ENCODE assay signal across 1 cellular context in genomic region chr6:37643851-37644672, GRCh38.
TF ChIP-seq lines count a peak whose summit lies in the region.

No MANE protein-coding gene starts in this region.

TF ChIP-seq in K562, 482 proteins besides CTCF, POLR2A, EP300 and RAD21 (continued from another document and continues in another):
- TF ChIP-seq DMBX1 (CRISPR knock-in tag; IDR thresholded peaks at IDR 0.05; ENCODE audit: borderline replicate concordance): no peak
- TF ChIP-seq, protein P1, sequence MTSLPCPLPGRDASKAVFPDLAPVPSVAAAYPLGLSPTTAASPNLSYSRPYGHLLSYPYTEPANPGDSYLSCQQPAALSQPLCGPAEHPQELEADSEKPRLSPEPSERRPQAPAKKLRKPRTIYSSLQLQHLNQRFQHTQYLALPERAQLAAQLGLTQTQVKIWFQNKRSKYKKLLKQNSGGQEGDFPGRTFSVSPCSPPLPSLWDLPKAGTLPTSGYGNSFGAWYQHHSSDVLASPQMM (CRISPR knock-in tag; IDR thresholded peaks at IDR 0.05): no peak
- no peak for TF ChIP-seq SRSF3 (IDR thresholded peaks at IDR 0.05; ENCODE audit: insufficient read depth, low read length)
- TF ChIP-seq STAT5B (CRISPR knock-in tag; IDR thresholded peaks at IDR 0.05): no peak
- TF ChIP-seq, protein P2, sequence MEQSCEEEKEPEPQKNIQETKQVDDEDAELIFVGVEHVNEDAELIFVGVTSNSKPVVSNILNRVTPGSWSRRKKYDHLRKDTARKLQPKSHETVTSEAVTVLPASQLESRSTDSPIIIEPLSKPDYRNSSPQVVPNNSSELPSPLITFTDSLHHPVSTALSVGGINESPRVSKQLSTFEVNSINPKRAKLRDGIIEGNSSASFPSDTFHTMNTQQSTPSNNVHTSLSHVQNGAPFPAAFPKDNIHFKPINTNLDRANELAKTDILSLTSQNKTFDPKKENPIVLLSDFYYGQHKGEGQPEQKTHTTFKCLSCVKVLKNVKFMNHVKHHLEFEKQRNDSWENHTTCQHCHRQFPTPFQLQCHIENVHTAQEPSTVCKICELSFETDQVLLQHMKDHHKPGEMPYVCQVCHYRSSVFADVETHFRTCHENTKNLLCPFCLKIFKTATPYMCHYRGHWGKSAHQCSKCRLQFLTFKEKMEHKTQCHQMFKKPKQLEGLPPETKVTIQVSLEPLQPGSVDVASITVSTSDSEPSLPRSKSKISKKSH (CRISPR knock-in tag; IDR thresholded peaks at IDR 0.05): no peak
- no peak for TF ChIP-seq ZNF561 (CRISPR knock-in tag; conservative IDR thresholded peaks at IDR 0.05)
- TF ChIP-seq, protein P3, sequence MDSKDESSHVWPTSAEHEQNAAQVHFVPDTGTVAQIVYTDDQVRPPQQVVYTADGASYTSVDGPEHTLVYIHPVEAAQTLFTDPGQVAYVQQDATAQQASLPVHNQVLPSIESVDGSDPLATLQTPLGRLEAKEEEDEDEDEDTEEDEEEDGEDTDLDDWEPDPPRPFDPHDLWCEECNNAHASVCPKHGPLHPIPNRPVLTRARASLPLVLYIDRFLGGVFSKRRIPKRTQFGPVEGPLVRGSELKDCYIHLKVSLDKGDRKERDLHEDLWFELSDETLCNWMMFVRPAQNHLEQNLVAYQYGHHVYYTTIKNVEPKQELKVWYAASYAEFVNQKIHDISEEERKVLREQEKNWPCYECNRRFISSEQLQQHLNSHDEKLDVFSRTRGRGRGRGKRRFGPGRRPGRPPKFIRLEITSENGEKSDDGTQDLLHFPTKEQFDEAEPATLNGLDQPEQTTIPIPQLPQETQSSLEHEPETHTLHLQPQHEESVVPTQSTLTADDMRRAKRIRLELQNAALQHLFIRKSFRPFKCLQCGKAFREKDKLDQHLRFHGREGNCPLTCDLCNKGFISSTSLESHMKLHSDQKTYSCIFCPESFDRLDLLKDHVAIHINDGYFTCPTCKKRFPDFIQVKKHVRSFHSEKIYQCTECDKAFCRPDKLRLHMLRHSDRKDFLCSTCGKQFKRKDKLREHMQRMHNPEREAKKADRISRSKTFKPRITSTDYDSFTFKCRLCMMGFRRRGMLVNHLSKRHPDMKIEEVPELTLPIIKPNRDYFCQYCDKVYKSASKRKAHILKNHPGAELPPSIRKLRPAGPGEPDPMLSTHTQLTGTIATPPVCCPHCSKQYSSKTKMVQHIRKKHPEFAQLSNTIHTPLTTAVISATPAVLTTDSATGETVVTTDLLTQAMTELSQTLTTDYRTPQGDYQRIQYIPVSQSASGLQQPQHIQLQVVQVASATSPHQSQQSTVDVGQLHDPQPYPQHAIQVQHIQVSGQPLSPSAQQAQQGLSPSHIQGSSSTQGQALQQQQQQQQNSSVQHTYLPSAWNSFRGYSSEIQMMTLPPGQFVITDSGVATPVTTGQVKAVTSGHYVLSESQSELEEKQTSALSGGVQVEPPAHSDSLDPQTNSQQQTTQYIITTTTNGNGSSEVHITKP (IDR thresholded peaks at IDR 0.05; ENCODE audit: partially characterized antibody): no peak
- no peak for TF ChIP-seq ATF1 (CRISPR knock-in tag; IDR thresholded peaks at IDR 0.05)
- TF ChIP-seq ATF1 (tag; IDR thresholded peaks at IDR 0.05): no peak
- no peak for TF ChIP-seq ZNF609 (CRISPR knock-in tag; IDR thresholded peaks at IDR 0.05; ENCODE audit: borderline replicate concordance)
- no peak for TF ChIP-seq NUFIP1 (IDR thresholded peaks at IDR 0.05; ENCODE audit: partially characterized antibody)
- no peak for TF ChIP-seq PTRF (tag; IDR thresholded peaks at IDR 0.05)
- TF ChIP-seq, protein P4, sequence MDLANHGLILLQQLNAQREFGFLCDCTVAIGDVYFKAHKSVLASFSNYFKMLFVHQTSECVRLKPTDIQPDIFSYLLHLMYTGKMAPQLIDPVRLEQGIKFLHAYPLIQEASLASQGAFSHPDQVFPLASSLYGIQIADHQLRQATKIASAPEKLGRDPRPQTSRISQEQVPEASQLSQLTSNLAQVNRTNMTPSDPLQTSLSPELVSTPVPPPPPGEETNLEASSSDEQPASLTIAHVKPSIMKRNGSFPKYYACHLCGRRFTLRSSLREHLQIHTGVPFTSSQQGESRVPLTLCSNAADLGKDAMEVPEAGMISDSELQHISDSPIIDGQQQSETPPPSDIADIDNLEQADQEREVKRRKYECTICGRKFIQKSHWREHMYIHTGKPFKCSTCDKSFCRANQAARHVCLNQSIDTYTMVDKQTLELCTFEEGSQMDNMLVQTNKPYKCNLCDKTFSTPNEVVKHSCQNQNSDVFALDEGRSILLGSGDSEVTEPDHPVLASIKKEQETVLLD (IDR thresholded peaks at IDR 0.05): peak; percentile 76; the same call in 1 of the 2 replicates
- TF ChIP-seq, protein P5, sequence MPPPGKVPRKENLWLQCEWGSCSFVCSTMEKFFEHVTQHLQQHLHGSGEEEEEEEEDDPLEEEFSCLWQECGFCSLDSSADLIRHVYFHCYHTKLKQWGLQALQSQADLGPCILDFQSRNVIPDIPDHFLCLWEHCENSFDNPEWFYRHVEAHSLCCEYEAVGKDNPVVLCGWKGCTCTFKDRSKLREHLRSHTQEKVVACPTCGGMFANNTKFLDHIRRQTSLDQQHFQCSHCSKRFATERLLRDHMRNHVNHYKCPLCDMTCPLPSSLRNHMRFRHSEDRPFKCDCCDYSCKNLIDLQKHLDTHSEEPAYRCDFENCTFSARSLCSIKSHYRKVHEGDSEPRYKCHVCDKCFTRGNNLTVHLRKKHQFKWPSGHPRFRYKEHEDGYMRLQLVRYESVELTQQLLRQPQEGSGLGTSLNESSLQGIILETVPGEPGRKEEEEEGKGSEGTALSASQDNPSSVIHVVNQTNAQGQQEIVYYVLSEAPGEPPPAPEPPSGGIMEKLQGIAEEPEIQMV (tag; conservative IDR thresholded peaks at IDR 0.05; ENCODE audit: low read depth): no peak
- TF ChIP-seq EGR1 (conservative IDR thresholded peaks at IDR 0.05): peak; percentile 99
- no peak for TF ChIP-seq NR2F6 (CRISPR knock-in tag; IDR thresholded peaks at IDR 0.05)
- no peak for TF ChIP-seq CBX8 (IDR thresholded peaks at IDR 0.05; ENCODE audit: borderline replicate concordance, extremely low read depth, low read depth, low read length, poor library complexity, severe bottlenecking)
- no peak for TF ChIP-seq ZNF124 (CRISPR knock-in tag; IDR thresholded peaks at IDR 0.05)
- no peak for TF ChIP-seq NR4A1 (CRISPR knock-in tag; IDR thresholded peaks at IDR 0.05)
- TF ChIP-seq NR4A1 (tag; IDR thresholded peaks at IDR 0.05): no peak
- TF ChIP-seq PCBP1 (IDR thresholded peaks at IDR 0.05; ENCODE audit: low read depth, low read length, poor library complexity, severe bottlenecking): no peak
- TF ChIP-seq KLF16 (IDR thresholded peaks at IDR 0.05): peak; percentile 89
- TF ChIP-seq CTBP1 (IDR thresholded peaks at IDR 0.05; ENCODE audit: borderline replicate concordance): peak; percentile 58; the same call in 1 of the 2 replicates
- TF ChIP-seq ILF3 (IDR thresholded peaks at IDR 0.05; ENCODE audit: borderline replicate concordance): no peak
- TF ChIP-seq NEUROD1 (IDR thresholded peaks at IDR 0.05; ENCODE audit: borderline replicate concordance, low read depth, low read length, partially characterized antibody): peak; percentile 69
- TF ChIP-seq CHAMP1 (IDR thresholded peaks at IDR 0.05): no peak
- 0 out of 2 replicates have a peak, but pooled peaks have one; percentile 13 for TF ChIP-seq POLR2G (IDR thresholded peaks at IDR 0.05; ENCODE audit: low read depth, low read length)
- TF ChIP-seq ZNF668 (CRISPR knock-in tag; IDR thresholded peaks at IDR 0.05): no peak
- no peak; the same call in 1 of the 2 replicates for TF ChIP-seq CBFB (CRISPR knock-in tag; IDR thresholded peaks at IDR 0.05)
- TF ChIP-seq, protein P6, sequence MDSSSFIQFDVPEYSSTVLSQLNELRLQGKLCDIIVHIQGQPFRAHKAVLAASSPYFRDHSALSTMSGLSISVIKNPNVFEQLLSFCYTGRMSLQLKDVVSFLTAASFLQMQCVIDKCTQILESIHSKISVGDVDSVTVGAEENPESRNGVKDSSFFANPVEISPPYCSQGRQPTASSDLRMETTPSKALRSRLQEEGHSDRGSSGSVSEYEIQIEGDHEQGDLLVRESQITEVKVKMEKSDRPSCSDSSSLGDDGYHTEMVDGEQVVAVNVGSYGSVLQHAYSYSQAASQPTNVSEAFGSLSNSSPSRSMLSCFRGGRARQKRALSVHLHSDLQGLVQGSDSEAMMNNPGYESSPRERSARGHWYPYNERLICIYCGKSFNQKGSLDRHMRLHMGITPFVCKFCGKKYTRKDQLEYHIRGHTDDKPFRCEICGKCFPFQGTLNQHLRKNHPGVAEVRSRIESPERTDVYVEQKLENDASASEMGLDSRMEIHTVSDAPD (CRISPR knock-in tag; IDR thresholded peaks at IDR 0.05): no peak
- TF ChIP-seq ZNF431 (CRISPR knock-in tag; IDR thresholded peaks at IDR 0.05): no peak
- peak; percentile 48; the same call in 1 of the 2 replicates for TF ChIP-seq VEZF1 (CRISPR knock-in tag; IDR thresholded peaks at IDR 0.05)
- TF ChIP-seq BHLHE40 (IDR thresholded peaks at IDR 0.05; ENCODE audit: low read length): no peak
- TF ChIP-seq TAL1 (IDR thresholded peaks at IDR 0.05): no peak
- TF ChIP-seq ETV5 (CRISPR knock-in tag; IDR thresholded peaks at IDR 0.05; ENCODE audit: low read depth): peak; percentile 99
- no peak for TF ChIP-seq NONO (IDR thresholded peaks at IDR 0.05; ENCODE audit: low read depth in 2 of 2, low read length in 1 of 2)
- no peak for TF ChIP-seq SUPT5H (IDR thresholded peaks at IDR 0.05)
- no peak for TF ChIP-seq NFXL1 (CRISPR knock-in tag; IDR thresholded peaks at IDR 0.05)
- no peak for TF ChIP-seq CHCHD3 (CRISPR knock-in tag; IDR thresholded peaks at IDR 0.05)
- TF ChIP-seq POU5F1 (IDR thresholded peaks at IDR 0.05; ENCODE audit: borderline replicate concordance, low read depth, low read length, partially characterized antibody): no peak
- TF ChIP-seq TRIM24 (IDR thresholded peaks at IDR 0.05): peak; percentile 82 to 84
